In genomic region chr4:26320453-26321325, GRCh38 we compare ENCODE assay signal across 8 cellular contexts. TPM values are rescaled to one million over a fixed set of nuclear protein-coding genes. Genes with fewer than 3 reads are reported as not detected.
DNase-seq lines count a peak whose midpoint lies in the region; ATAC-seq and TF ChIP-seq lines count a peak whose summit lies in the region.

Gene RBPJ, plus strand, starts transcription at chr4:26321014. Its CDS starts 15 bp downstream, at chr4:26321029.

- peak within 1 kb of the TSS; percentile 82 to 96 (median 94) for H3K27ac ChIP-seq in spleen

- peak; percentile 86 for DNase-seq in 8988T
- DNase-seq in NCI-H446 treated with DMSO at 0.1 percent for 48 hours (lab: John Stamatoyannopoulos, UW) = peak; percentile 90
- DNase-seq in activated CD4-positive, CD25-positive, alpha-beta regulatory T cell treated with anti-CD3 and anti-CD28 coated beads, Interleukin-2, amount 50 U/mL, for 16 hours (ENCODE audit: low read depth, low spot score) = peak; percentile 67
- DNase-seq in central memory CD4-positive, alpha-beta T cell = peak; percentile 84
- DNase-seq in inferior parietal cortex (ENCODE audit: extremely low spot score) = peak; percentile 94
- DNase-seq in spleen = peak; percentile 95

- peaks cover 0 to 7% (median 3%) of the 10 kb centered on the region in 8 donors for H3K9me3 ChIP-seq in spleen

- intact Hi-C loops in spleen (cut with DNase I; ENCODE audit: low total_unique reads) = loop anchor here (10.0 kb wide), 1 partner anchor 466 kb away; no protein-coding TSS in a partner anchor

- H3K4me1 ChIP-seq in spleen = peaks cover 8 to 63% (median 43%) of the 10 kb centered on the region in 6 donors

- whole genome bisulfite sequencing in spleen, 5 donors = 0 to 1% (median 1%) methylated on average over 58 to 101 of the region's 101 CpGs

- no peaks in the 10 kb centered on the region for H3K36me3 ChIP-seq in spleen

- H3K4me3 ChIP-seq in spleen = peak within 1 kb of the TSS; percentile 65 to 90 (median 88)

- ATAC-seq in GM18868 (IDR thresholded peaks at IDR 0.05; ENCODE audit: unreplicated experiment) (peak; percentile 19), HG03175 (IDR thresholded peaks at IDR 0.05; ENCODE audit: unreplicated experiment) (peak; percentile 23)

- TF ChIP-seq CTCF in spleen (IDR thresholded peaks at IDR 0.05 in 8 of 11, conservative IDR thresholded peaks at IDR 0.05 in 3 of 11) = peak in 1 of 11 experiments; percentile 7

- H3K27me3 ChIP-seq in spleen (replicated peaks in 1 of 7) = no peaks in the 10 kb centered on the region

- peak in 2 of 3 donors; percentile 17 to 44 for TF ChIP-seq POLR2A in spleen (IDR thresholded peaks at IDR 0.05)

RNA-seq across cellular contexts. Expression of gene RBPJ, which starts in this region (rescaled TPM):
- 10 to 100 TPM; 68.2 to 91.9 (median 81.6) TPM for total RNA-seq in spleen
- polyA plus RNA-seq in spleen = 10 to 100 TPM; 18.4 to 28.7 (median 28.6) TPM

Comparison
In these comparisons a context has a peak if more than half of its experiments do, and no peak if none do; other contexts are left out.
1. Peak in every context shown above with its lines: DNase-seq, ATAC-seq, H3K4me3 ChIP-seq and H3K27ac ChIP-seq.